In the genomic region with DNA sequence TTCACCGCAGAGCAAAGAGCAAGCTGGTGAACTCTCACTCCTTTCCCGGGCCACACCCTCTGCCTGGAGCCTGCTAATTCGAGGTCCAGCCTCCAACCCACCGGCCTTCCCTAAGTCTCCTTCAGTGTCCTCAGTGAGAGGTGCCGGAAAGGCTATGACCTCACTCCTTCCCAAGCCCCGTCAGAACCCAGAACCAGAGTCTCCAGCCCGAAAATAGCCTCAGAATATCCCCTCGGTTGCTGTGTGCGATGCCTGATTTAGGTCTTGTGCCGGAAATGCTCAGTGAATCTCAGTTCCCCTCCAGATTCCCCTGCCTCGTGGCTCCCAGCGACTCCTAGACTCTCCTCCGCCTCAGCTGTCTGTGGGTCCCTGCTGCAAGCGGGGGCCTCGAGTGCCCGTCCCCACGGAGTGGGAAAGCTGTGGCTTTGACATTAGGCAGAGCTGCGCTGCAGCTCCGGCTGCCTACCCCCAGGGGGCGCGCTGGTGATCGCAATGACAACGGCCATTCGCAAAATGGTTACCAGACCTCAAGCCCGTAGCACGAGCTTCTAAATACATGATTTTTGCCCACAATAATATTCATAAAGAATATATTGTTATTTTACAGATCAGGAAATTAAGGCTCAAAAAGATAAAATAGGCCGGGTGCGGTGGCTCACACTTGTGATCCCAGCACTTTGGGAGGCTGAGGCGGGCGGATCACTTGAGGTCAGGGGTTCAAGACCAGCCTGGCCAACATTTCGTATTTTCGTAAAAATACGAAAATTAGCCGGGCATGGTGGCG, we compare ENCODE assay signal across 8 cellular contexts. TPM values are rescaled to one million over a fixed set of nuclear protein-coding genes. Genes with fewer than 3 reads are reported as not detected.
A peak's percentile ranks its signal among the peaks of the same experiment; 100 is the strongest.
DNase-seq lines count a peak whose midpoint lies in the region; ATAC-seq and TF ChIP-seq lines count a peak whose summit lies in the region.

No MANE protein-coding gene starts in this region.

- POLR2A ChIA-PET in PC-3 (lab: Charles Lee; ENCODE audit: unreplicated experiment), result interaction anchor here (0.6 kb wide), 1 partner anchor 100 kb away, joined by 4 read pairs; no protein-coding TSS in a partner anchor

- H3K4me3 ChIP-seq in BE2C (ENCODE audit: low read depth, low read length), result no peak overlapping the region
- peak overlapping the region; percentile 54; the same call in 1 of the 2 replicates for H3K4me3 ChIP-seq in PC-3 (ENCODE audit: low read length)
- no peak overlapping the region for H3K4me3 ChIP-seq in neural cell (ENCODE audit: low read length)

- H3K27me3 Mint-ChIP-seq in activated T-helper 17 cell treated with anti-CD3 and anti-CD28 coated beads, Interleukin-2, amount 50 U/mL, for 72 hours, result peaks cover 4% of the 10 kb centered on the region

- H3K4me1 Mint-ChIP-seq in activated T-helper 17 cell treated with anti-CD3 and anti-CD28 coated beads, Interleukin-2, amount 50 U/mL, for 72 hours, result peaks cover 10% of the 10 kb centered on the region

- H3K27ac Mint-ChIP-seq in activated T-helper 17 cell treated with anti-CD3 and anti-CD28 coated beads, Interleukin-2, amount 50 U/mL, for 72 hours, result no peak overlapping the region

- H3K9me2 ChIP-seq in PC-3 (replicated peaks; ENCODE audit: low read length) (no peaks in the 10 kb centered on the region), neural cell (ENCODE audit: insufficient read depth, low read length) (no peaks in the 10 kb centered on the region)

- no TSS peak for BruUV-seq in PC-3 (replicated peaks; lab: Mats Ljungman, UMichigan)

- peak overlapping the region; percentile 98 for H2AFZ ChIP-seq in PC-3 (ENCODE audit: low read length)
- H2AFZ ChIP-seq in neural cell (ENCODE audit: low read depth, low read length), result no peak overlapping the region

- peak overlapping the region; percentile 86 for H3K4me2 ChIP-seq in PC-3 (ENCODE audit: low read length)
- H3K4me2 ChIP-seq in neural cell (ENCODE audit: low read length), result no peak overlapping the region

- H3K4me1 ChIP-seq in BE2C (no peaks in the 10 kb centered on the region), PC-3 (ENCODE audit: insufficient read depth, low read length) (peaks cover 7% of the 10 kb centered on the region)

- TF ChIP-seq RAD21 in neural cell (conservative IDR thresholded peaks at IDR 0.05), result no peak

- intact Hi-C loops in PC-3 (cut with micrococcal nuclease), result no loop called here

- H3K36me3 ChIP-seq in BE2C (no peaks in the 10 kb centered on the region), PC-3 (ENCODE audit: low read depth, low read length) (no peaks in the 10 kb centered on the region), neural cell (ENCODE audit: insufficient read depth, low read length) (no peaks in the 10 kb centered on the region)

- H3K9me3 ChIP-seq in BE2C (no peaks in the 10 kb centered on the region), PC-3 (ENCODE audit: low read length) (no peaks in the 10 kb centered on the region), neural cell (ENCODE audit: low read length) (no peaks in the 10 kb centered on the region)

- H3F3A ChIP-seq in PC-3 (ENCODE audit: low read length, unreplicated experiment) (no peaks in the 10 kb centered on the region), neural cell (ENCODE audit: insufficient read depth, low read length, poor library complexity, severe bottlenecking) (no peaks in the 10 kb centered on the region)

- H3K36me3 Mint-ChIP-seq in activated T-helper 17 cell treated with anti-CD3 and anti-CD28 coated beads, Interleukin-2, amount 50 U/mL, for 72 hours (ENCODE audit: low read depth), result no peaks in the 10 kb centered on the region

- peak; percentile 96 for TF ChIP-seq CTCF in BE2C (IDR thresholded peaks at IDR 0.05; ENCODE audit: low read depth, low read length)
- TF ChIP-seq CTCF in PC-3 (conservative IDR thresholded peaks at IDR 0.05; ENCODE audit: low read depth, low read length), result peak; percentile 95
- peak; percentile 64 for TF ChIP-seq CTCF in neural cell (IDR thresholded peaks at IDR 0.05; ENCODE audit: poor library complexity, severe bottlenecking)

- H3K27me3 ChIP-seq in BE2C (no peaks in the 10 kb centered on the region), PC-3 (ENCODE audit: low read length) (0 out of 2 replicates have a peak, but pooled peaks cover 7% of the 10 kb centered on the region), neural cell (ENCODE audit: insufficient read depth, low read depth, low read length) (no peaks in the 10 kb centered on the region)

- H3K9me3 Mint-ChIP-seq in activated T-helper 17 cell treated with anti-CD3 and anti-CD28 coated beads, Interleukin-2, amount 50 U/mL, for 72 hours, result no peaks in the 10 kb centered on the region

- no peak overlapping the region for H3K27ac ChIP-seq in PC-3 (ENCODE audit: low read length)
- H3K27ac ChIP-seq in neural cell (ENCODE audit: low read length), result no peak overlapping the region

- H3K79me2 ChIP-seq in PC-3 (ENCODE audit: low read length), result no peaks in the 10 kb centered on the region
- no peaks in the 10 kb centered on the region for H3K79me2 ChIP-seq in neural cell (replicated peaks; ENCODE audit: insufficient read depth, low read length)

- H3K9ac ChIP-seq in PC-3 (ENCODE audit: low read length) (no peak overlapping the region), neural cell (ENCODE audit: low read length) (no peak overlapping the region)

- TF ChIP-seq EP300 in neural cell (conservative IDR thresholded peaks at IDR 0.05; ENCODE audit: poor library complexity, severe bottlenecking), result no peak

- H4K20me1 ChIP-seq in PC-3 (ENCODE audit: low read length), result no peaks in the 10 kb centered on the region
- no peaks in the 10 kb centered on the region for H4K20me1 ChIP-seq in neural cell (ENCODE audit: insufficient read depth)

- H3K4me3 Mint-ChIP-seq in activated T-helper 17 cell treated with anti-CD3 and anti-CD28 coated beads, Interleukin-2, amount 50 U/mL, for 72 hours, result peak overlapping the region; percentile 30

- peak; percentile 77 for DNase-seq in BE2C
- DNase-seq in HCEC 1CT, result peak; percentile 39
- peak; percentile 59 for DNase-seq in PC-3
- peak; percentile 36 for DNase-seq in fibroblast of the conjunctiva (ENCODE audit: low read depth)
- DNase-seq in stimulated activated naive CD8-positive, alpha-beta T cell treated with anti-CD3 and anti-CD28 coated beads, Interleukin-15, Interleukin-2, amounts not matched to agents 100 U/mL and 50 U/mL, for 24 hours, result peak; percentile 81

- ATAC-seq in PC-3 (peak; percentile 82), HG03196 (IDR thresholded peaks at IDR 0.05; ENCODE audit: unreplicated experiment) (no peak)
- peak; percentile 82 for ATAC-seq in activated T-helper 17 cell treated with anti-CD3 and anti-CD28 coated beads, Interleukin-2, amount 50 U/mL, for 72 hours (replicated peaks)
- ATAC-seq in stimulated activated naive CD8-positive, alpha-beta T cell treated with anti-CD3 and anti-CD28 coated beads, Interleukin-15, Interleukin-2, amounts not matched to agents 100 U/mL and 50 U/mL, for 24 hours, result peak; percentile 74

- CTCF ChIA-PET in PC-3 (lab: Charles Lee), result interaction anchor here (0.6 to 1.1 kb wide), 5 partner anchors 8 to 1346 kb away, joined by 3 to 8 read pairs (median 6); no protein-coding TSS in a partner anchor

TF ChIP-seq in neural cell, 6 proteins besides CTCF, POLR2A, EP300 and RAD21:
- TF ChIP-seq, protein P1, sequence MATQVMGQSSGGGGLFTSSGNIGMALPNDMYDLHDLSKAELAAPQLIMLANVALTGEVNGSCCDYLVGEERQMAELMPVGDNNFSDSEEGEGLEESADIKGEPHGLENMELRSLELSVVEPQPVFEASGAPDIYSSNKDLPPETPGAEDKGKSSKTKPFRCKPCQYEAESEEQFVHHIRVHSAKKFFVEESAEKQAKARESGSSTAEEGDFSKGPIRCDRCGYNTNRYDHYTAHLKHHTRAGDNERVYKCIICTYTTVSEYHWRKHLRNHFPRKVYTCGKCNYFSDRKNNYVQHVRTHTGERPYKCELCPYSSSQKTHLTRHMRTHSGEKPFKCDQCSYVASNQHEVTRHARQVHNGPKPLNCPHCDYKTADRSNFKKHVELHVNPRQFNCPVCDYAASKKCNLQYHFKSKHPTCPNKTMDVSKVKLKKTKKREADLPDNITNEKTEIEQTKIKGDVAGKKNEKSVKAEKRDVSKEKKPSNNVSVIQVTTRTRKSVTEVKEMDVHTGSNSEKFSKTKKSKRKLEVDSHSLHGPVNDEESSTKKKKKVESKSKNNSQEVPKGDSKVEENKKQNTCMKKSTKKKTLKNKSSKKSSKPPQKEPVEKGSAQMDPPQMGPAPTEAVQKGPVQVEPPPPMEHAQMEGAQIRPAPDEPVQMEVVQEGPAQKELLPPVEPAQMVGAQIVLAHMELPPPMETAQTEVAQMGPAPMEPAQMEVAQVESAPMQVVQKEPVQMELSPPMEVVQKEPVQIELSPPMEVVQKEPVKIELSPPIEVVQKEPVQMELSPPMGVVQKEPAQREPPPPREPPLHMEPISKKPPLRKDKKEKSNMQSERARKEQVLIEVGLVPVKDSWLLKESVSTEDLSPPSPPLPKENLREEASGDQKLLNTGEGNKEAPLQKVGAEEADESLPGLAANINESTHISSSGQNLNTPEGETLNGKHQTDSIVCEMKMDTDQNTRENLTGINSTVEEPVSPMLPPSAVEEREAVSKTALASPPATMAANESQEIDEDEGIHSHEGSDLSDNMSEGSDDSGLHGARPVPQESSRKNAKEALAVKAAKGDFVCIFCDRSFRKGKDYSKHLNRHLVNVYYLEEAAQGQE (IDR thresholded peaks at IDR 0.05; ENCODE audit: borderline replicate concordance), result no peak
- TF ChIP-seq SMC3 (conservative IDR thresholded peaks at IDR 0.05; ENCODE audit: poor library complexity), result peak; percentile 20

RNA-seq across cellular contexts. Expression of a gene that starts 4.2 kb away (rescaled TPM):
- 0.15 TPM for polyA plus RNA-seq in BE2C (2012; ENCODE audit: insufficient read depth, insufficient read length, low read depth)
- not detected in 2 replicates for total RNA-seq in PC-3 (2014; rRNA removed)
- total RNA-seq in activated T-helper 17 cell treated with anti-CD3 and anti-CD28 coated beads, Interleukin-2, amount 50 U/mL, for 72 hours, result not detected
- polyA plus RNA-seq in neural cell, result not detected in 2 replicates
- polyA minus RNA-seq in neural cell, result not detected in 2 replicates

RNA-seq across cellular contexts. Expression of a gene that starts 46.6 kb away (rescaled TPM):
- 0.52 TPM for polyA plus RNA-seq in BE2C (2012; ENCODE audit: insufficient read depth, insufficient read length, low read depth)
- total RNA-seq in PC-3 (2014; rRNA removed), result not detected in 2 replicates
- 10 to 100 TPM in 1 of 2 donors, 1 to 10 TPM in 1; 2.6 to 16.9 TPM for total RNA-seq in activated T-helper 17 cell treated with anti-CD3 and anti-CD28 coated beads, Interleukin-2, amount 50 U/mL, for 72 hours
- polyA plus RNA-seq in neural cell, result 0.32 TPM in 1 of 2 replicates, not detected in the other
- polyA minus RNA-seq in neural cell, result not detected in 2 replicates
